In the genomic region with DNA sequence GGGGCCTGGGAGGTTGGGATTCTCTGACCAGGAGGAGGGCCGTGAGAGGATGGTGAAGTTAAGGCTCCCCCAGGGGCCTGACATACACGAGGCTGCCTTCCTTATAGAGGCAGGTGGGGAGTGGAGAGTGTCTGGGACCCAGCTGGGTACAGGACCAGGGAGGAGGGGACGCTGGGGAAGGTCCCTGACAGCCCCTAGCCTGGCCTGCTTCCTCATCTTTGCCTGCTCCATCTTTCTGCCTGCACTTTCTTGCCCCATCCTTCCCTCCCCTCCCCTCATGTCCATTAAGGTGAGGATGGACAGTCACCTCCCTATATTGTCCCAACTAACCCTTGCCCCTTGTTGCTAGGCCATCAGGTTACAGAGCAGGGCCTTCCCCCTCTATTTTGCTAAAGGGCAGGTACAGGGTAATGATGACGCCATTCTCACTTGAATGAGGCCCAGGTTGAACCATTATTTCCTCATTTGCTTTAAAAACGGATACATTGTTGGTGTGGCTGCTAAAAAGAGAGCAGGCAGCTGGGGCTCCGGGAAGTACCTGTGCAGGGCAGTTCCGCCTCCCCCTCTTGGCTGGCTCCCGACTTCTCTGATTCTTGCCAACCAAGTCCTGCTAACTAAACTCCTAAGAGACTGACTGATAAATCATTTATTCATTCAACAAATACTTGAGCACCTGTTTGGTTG, we compare ENCODE assay signal across 13 cellular contexts. TPM values are rescaled to one million over a fixed set of nuclear protein-coding genes. Genes with fewer than 3 reads are reported as not detected.
DNase-seq lines count a peak whose midpoint lies in the region; ATAC-seq and TF ChIP-seq lines count a peak whose summit lies in the region.
"Had no signal": no experiment of that assay in that cellular context is flagged by ENCODE, and none has a peak within 500 bp of the region (broad histone marks: within the 10 kb centered on the region; RNA-seq: fewer than 3 reads in every experiment).

No MANE protein-coding gene starts in this region.

- H3K27ac ChIP-seq in transverse colon = peak overlapping the region; percentile 0 to 65 (median 40)
- no peak overlapping the region for H3K27ac ChIP-seq in PC-3 (ENCODE audit: low read length)
- H3K27ac ChIP-seq: gastrocnemius medialis had no signal

- H3K27me3 ChIP-seq in transverse colon (no peaks in the 10 kb centered on the region), PC-3 (ENCODE audit: low read length) (no peaks in the 10 kb centered on the region)
- H3K27me3 ChIP-seq: gastrocnemius medialis had no signal

- peak overlapping the region; percentile 57 for H3K27ac Mint-ChIP-seq in activated naive CD4-positive, alpha-beta T cell treated with anti-CD3 and anti-CD28 coated beads for 36 hours
- H3K27ac Mint-ChIP-seq in effector memory CD8-positive, alpha-beta T cell = no peak overlapping the region

- 43 to 50% methylated on average over 3 to 8 of the region's 8 CpGs for WGBS in transverse colon (ENCODE audit: low coverage in 1 of 2), 2 donors

- POLR2A ChIA-PET in PC-3 (lab: Charles Lee; ENCODE audit: unreplicated experiment) = interaction anchor here (0.6 kb wide), 1 partner anchor 681 kb away, joined by 3 read pairs; no protein-coding TSS in a partner anchor

- H3K4me3 ChIP-seq in transverse colon = no peak overlapping the region
- no peak overlapping the region for H3K4me3 ChIP-seq in PC-3 (ENCODE audit: low read length)
- H3K4me3 ChIP-seq: gastrocnemius medialis had no signal

- H3K9ac ChIP-seq in PC-3 (ENCODE audit: low read length) = no peak overlapping the region

- H3K9me3 ChIP-seq in transverse colon (no peaks in the 10 kb centered on the region), PC-3 (ENCODE audit: low read length) (no peaks in the 10 kb centered on the region)
- H3K9me3 ChIP-seq: gastrocnemius medialis had no signal

- H3K36me3 Mint-ChIP-seq in activated naive CD4-positive, alpha-beta T cell treated with anti-CD3 and anti-CD28 coated beads for 36 hours (ENCODE audit: low read depth) = no peaks in the 10 kb centered on the region
- H3K36me3 Mint-ChIP-seq in effector memory CD8-positive, alpha-beta T cell (ENCODE audit: insufficient read depth) = peaks cover 2% of the 10 kb centered on the region

- in situ Hi-C loops in transverse colon (cut with MboI; ENCODE audit: low pct_ligation_motif_present in 1 of 4, low pct_unique_long_range_greater_than_20kb in 1 of 4, low sequenced_read_pairs in 3 of 4) = no loop called here

- no peak overlapping the region for H2AFZ ChIP-seq in PC-3 (ENCODE audit: low read length)

- TF ChIP-seq CTCF in transverse colon (IDR thresholded peaks at IDR 0.05) (no peak), PC-3 (conservative IDR thresholded peaks at IDR 0.05; ENCODE audit: low read depth, low read length) (no peak)

- intact Hi-C loops in activated naive CD4-positive, alpha-beta T cell treated with anti-CD3 and anti-CD28 coated beads for 36 hours (cut with micrococcal nuclease) = no loop called here
- intact Hi-C loops in transverse colon (cut with DNase I; ENCODE audit: low total_unique reads) (no loop called here), PC-3 (cut with micrococcal nuclease) (no loop called here)

- H3K9me2 ChIP-seq in PC-3 (replicated peaks; ENCODE audit: low read length) = no peaks in the 10 kb centered on the region

- H3K4me1 ChIP-seq in transverse colon = peaks cover 22 to 75% (median 53%) of the 10 kb centered on the region in 4 donors
- peaks cover 38% of the 10 kb centered on the region for H3K4me1 ChIP-seq in PC-3 (ENCODE audit: insufficient read depth, low read length)

- H3K27me3 Mint-ChIP-seq in activated naive CD4-positive, alpha-beta T cell treated with anti-CD3 and anti-CD28 coated beads for 36 hours (ENCODE audit: low read depth) = no peaks in the 10 kb centered on the region
- H3K27me3 Mint-ChIP-seq in effector memory CD8-positive, alpha-beta T cell = no peaks in the 10 kb centered on the region

- H3K4me1 Mint-ChIP-seq in activated naive CD4-positive, alpha-beta T cell treated with anti-CD3 and anti-CD28 coated beads for 36 hours (ENCODE audit: low read depth) = peaks cover 31% of the 10 kb centered on the region
- peaks cover 10 to 17% of the 10 kb centered on the region in 2 donors for H3K4me1 Mint-ChIP-seq in effector memory CD8-positive, alpha-beta T cell (ENCODE audit: low read depth in 2 of 2)

- no peaks in the 10 kb centered on the region for H4K20me1 ChIP-seq in PC-3 (ENCODE audit: low read length)

- H3K79me2 ChIP-seq in PC-3 (ENCODE audit: low read length) = no peaks in the 10 kb centered on the region

- no peaks in the 10 kb centered on the region for H3K9me3 Mint-ChIP-seq in activated naive CD4-positive, alpha-beta T cell treated with anti-CD3 and anti-CD28 coated beads for 36 hours
- no peaks in the 10 kb centered on the region for H3K9me3 Mint-ChIP-seq in effector memory CD8-positive, alpha-beta T cell

- TF ChIP-seq POLR2A in transverse colon (IDR thresholded peaks at IDR 0.05) = no peak

- H3K36me3 ChIP-seq in transverse colon (no peaks in the 10 kb centered on the region), PC-3 (ENCODE audit: low read depth, low read length) (no peaks in the 10 kb centered on the region)
- H3K36me3 ChIP-seq: gastrocnemius medialis had no signal

- no peak overlapping the region for H3K4me2 ChIP-seq in PC-3 (ENCODE audit: low read length)

- no peak for TF ChIP-seq EP300 in transverse colon (IDR thresholded peaks at IDR 0.05; ENCODE audit: low read depth)

- no TSS peak for BruUV-seq in PC-3 (replicated peaks; lab: Mats Ljungman, UMichigan)

- CTCF ChIA-PET in activated naive CD4-positive, alpha-beta T cell treated with anti-CD3 and anti-CD28 coated beads for 36 hours (lab: Charles Lee) = interaction anchor here (1.0 to 1.1 kb wide), 5 partner anchors 10 to 62 kb away, joined by 3 to 4 read pairs (median 3); no protein-coding TSS in a partner anchor
- CTCF ChIA-PET in PC-3 (lab: Charles Lee) = no interaction called here

- H3F3A ChIP-seq in PC-3 (ENCODE audit: low read length, unreplicated experiment) = no peaks in the 10 kb centered on the region

- peak; percentile 67 for DNase-seq in activated naive CD4-positive, alpha-beta T cell treated with anti-CD3 and anti-CD28 coated beads for 36 hours
- no peak for DNase-seq in activated naive CD4-positive, alpha-beta T cell treated with anti-CD3 and anti-CD28 coated beads, Interleukin-2, amount 50 U/mL, for 16 hours
- DNase-seq in effector memory CD8-positive, alpha-beta T cell = no peak
- DNase-seq in transverse colon = peak; percentile 65
- DNase-seq in anterior cingulate cortex (lab: John Stamatoyannopoulos, UW) = no peak
- no peak for DNase-seq in PC-3
- DNase-seq: activated CD8-positive, alpha-beta memory T cell treated with anti-CD3 and anti-CD28 coated beads, Interleukin-2, amount 50 U/mL, for 48 hours; gastrocnemius medialis; NCI-H446; SW 1271 had no signal

- ATAC-seq in HG03060 (IDR thresholded peaks at IDR 0.05; ENCODE audit: low read depth, unreplicated experiment) = peak; percentile 54
- ATAC-seq in effector memory CD8-positive, alpha-beta T cell (replicated peaks) = peak; percentile 76
- ATAC-seq in HG03175 (IDR thresholded peaks at IDR 0.05; ENCODE audit: unreplicated experiment) = no peak
- no peak for ATAC-seq in PC-3
- ATAC-seq: gastrocnemius medialis had no signal

- H3K4me3 Mint-ChIP-seq in activated naive CD4-positive, alpha-beta T cell treated with anti-CD3 and anti-CD28 coated beads for 36 hours = no peak overlapping the region
- H3K4me3 Mint-ChIP-seq in effector memory CD8-positive, alpha-beta T cell = no peak overlapping the region

RNA-seq across cellular contexts. Expression of a gene that starts 1.3 kb away (rescaled TPM):
- total RNA-seq in activated naive CD4-positive, alpha-beta T cell treated with anti-CD3 and anti-CD28 coated beads for 36 hours = not detected
- total RNA-seq in transverse colon = not detected
- total RNA-seq in PC-3 (2014; rRNA removed) = 3.2 TPM in 1 of 2 replicates, not detected in the other
- total RNA-seq: chondrocyte, gastrocnemius medialis had no signal

RNA-seq across cellular contexts. Expression of a gene that starts 16.9 kb away (rescaled TPM):
- total RNA-seq in activated naive CD4-positive, alpha-beta T cell treated with anti-CD3 and anti-CD28 coated beads for 36 hours = 100 to 1,000 TPM; 105 to 110 TPM
- total RNA-seq in transverse colon = 10 to 100 TPM in 2 of 4 donors, 1 to 10 TPM in 2; 1.2 to 40.8 (median 9.8) TPM
- 4.6 and 5.3 TPM in 2 replicates for total RNA-seq in PC-3 (2014; rRNA removed)

RNA-seq across cellular contexts. Expression of a gene that starts 18.9 kb away (rescaled TPM):
- 10 to 100 TPM; 79.0 to 85.6 TPM for total RNA-seq in activated naive CD4-positive, alpha-beta T cell treated with anti-CD3 and anti-CD28 coated beads for 36 hours
- 100 to 1,000 TPM in 1 of 4 donors, 10 to 100 TPM in 3; 39.7 to 181 (median 68.0) TPM for total RNA-seq in transverse colon
- 97.3 and 138 TPM in 2 replicates for total RNA-seq in PC-3 (2014; rRNA removed)

RNA-seq across cellular contexts. Expression of a gene that starts 20.9 kb away (rescaled TPM):
- 100 to 1,000 TPM in 1 of 2 experiments, 10 to 100 TPM in 1; 96.3 to 103 TPM for total RNA-seq in activated naive CD4-positive, alpha-beta T cell treated with anti-CD3 and anti-CD28 coated beads for 36 hours
- total RNA-seq in transverse colon (100 to 1,000 TPM; 102 to 121 (median 106) TPM), PC-3 (2014; rRNA removed) (213 and 220 TPM in 2 replicates)

RNA-seq across cellular contexts. Expression of a gene that starts 39.4 kb away (rescaled TPM):
- 100 to 1,000 TPM; 165 to 173 TPM for total RNA-seq in activated naive CD4-positive, alpha-beta T cell treated with anti-CD3 and anti-CD28 coated beads for 36 hours
- total RNA-seq in transverse colon = 10 to 100 TPM in 1 of 4 donors, 1 to 10 TPM in 3; 7.4 to 27.9 (median 9.4) TPM
- 340 and 430 TPM in 2 replicates for total RNA-seq in PC-3 (2014; rRNA removed)

Comparison
In these comparisons a context has a peak if more than half of its experiments do, and no peak if none do; other contexts are left out.
1. DNase-seq: peak in activated naive CD4-positive, alpha-beta T cell treated with anti-CD3 and anti-CD28 coated beads for 36 hours (single experiment) and transverse colon (single experiment); none in activated naive CD4-positive, alpha-beta T cell treated with anti-CD3 and anti-CD28 coated beads, Interleukin-2, amount 50 U/mL, for 16 hours (single experiment), effector memory CD8-positive, alpha-beta T cell (0 of 3), anterior cingulate cortex (0 of 58) and PC-3 (single experiment).
2. ATAC-seq: peak in HG03060 (single experiment) and effector memory CD8-positive, alpha-beta T cell (single experiment); none in HG03175 (single experiment) and PC-3 (single experiment).